17 cellular contexts compared by ENCODE assay signal in the genomic region with DNA sequence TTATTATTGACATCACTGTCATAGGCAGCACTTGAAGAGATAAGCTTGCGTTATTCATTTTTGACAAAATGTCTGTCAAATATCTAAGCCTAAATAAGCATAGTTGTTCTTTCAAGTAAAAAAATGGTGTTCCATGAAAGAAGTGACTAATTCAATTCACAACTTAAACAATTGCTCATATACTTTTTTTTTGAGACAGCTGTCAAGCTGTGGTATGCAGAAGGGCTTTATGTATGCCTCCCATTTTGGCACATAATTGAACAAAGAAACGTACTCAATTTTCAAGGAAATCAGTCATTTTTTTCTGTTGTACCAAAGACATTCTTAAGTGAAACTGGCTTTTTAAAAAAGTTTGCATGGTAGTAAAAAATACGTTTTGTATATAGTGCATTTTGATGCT. TPM values are rescaled to one million over a fixed set of nuclear protein-coding genes. Genes with fewer than 3 reads are reported as not detected.
DNase-seq lines count a peak whose midpoint lies in the region; ATAC-seq and TF ChIP-seq lines count a peak whose summit lies in the region.
"Had no signal": no experiment of that assay in that cellular context is flagged by ENCODE, and none has a peak within 500 bp of the region (broad histone marks: within the 10 kb centered on the region; RNA-seq: fewer than 3 reads in every experiment).

No MANE protein-coding gene starts in this region.

- no peaks in the 10 kb centered on the region for H3K9me3 Mint-ChIP-seq in activated T-helper 17 cell treated with anti-CD3 and anti-CD28 coated beads, Interleukin-2, amount 50 U/mL, for 72 hours
- no peaks in the 10 kb centered on the region for H3K9me3 Mint-ChIP-seq in progenitor cell of endocrine pancreas (ENCODE audit: low read depth)
- no peaks in the 10 kb centered on the region for H3K9me3 Mint-ChIP-seq in CD4-positive, alpha-beta T cell
- H3K9me3 Mint-ChIP-seq: CD4-positive, alpha-beta memory T cell had no signal

- peaks cover under 1% of the 10 kb centered on the region for H3K27me3 Mint-ChIP-seq in activated T-helper 17 cell treated with anti-CD3 and anti-CD28 coated beads, Interleukin-2, amount 50 U/mL, for 72 hours
- H3K27me3 Mint-ChIP-seq in progenitor cell of endocrine pancreas = no peaks in the 10 kb centered on the region
- H3K27me3 Mint-ChIP-seq in CD4-positive, alpha-beta T cell = peaks cover 67% of the 10 kb centered on the region

- no peak overlapping the region for H3K4me3 ChIP-seq in HEK293 (ENCODE audit: low read depth, low read length)
- H3K4me3 ChIP-seq in OCI-LY3 (ENCODE audit: low read length) = no peak overlapping the region
- H3K4me3 ChIP-seq: A549 had no signal

- TF ChIP-seq CTCF in HEK293 (tag by site-specific recombination; IDR thresholded peaks at IDR 0.05) (no peak), OCI-LY3 (IDR thresholded peaks at IDR 0.05; ENCODE audit: low read depth, low read length) (no peak), progenitor cell of endocrine pancreas (IDR thresholded peaks at IDR 0.05; ENCODE audit: unreplicated experiment) (no peak)
- no peak for TF ChIP-seq CTCF in CD4-positive, alpha-beta T cell (IDR thresholded peaks at IDR 0.05)

- DNase-seq in progenitor cell of endocrine pancreas (ENCODE audit: low spot score, unreplicated experiment) (no peak), islet precursor cell (no peak)
- no peak for DNase-seq in CD4-positive, alpha-beta T cell
- DNase-seq: AML-193; CD4-positive, alpha-beta memory T cell; DMS153; DMS79; GDM1; IMR-90; KG1 had no signal

- ATAC-seq in activated T-helper 17 cell treated with anti-CD3 and anti-CD28 coated beads, Interleukin-2, amount 50 U/mL, for 72 hours (replicated peaks) = peak; percentile 58
- no peak for ATAC-seq in CD4-positive, alpha-beta T cell (ENCODE audit: poor library complexity)
- ATAC-seq in GM21825 (IDR thresholded peaks at IDR 0.05; ENCODE audit: unreplicated experiment) = no peak
- ATAC-seq: A549, HCT116 had no signal

- peak overlapping the region; percentile 90 for H3K4me3 Mint-ChIP-seq in activated T-helper 17 cell treated with anti-CD3 and anti-CD28 coated beads, Interleukin-2, amount 50 U/mL, for 72 hours
- H3K4me3 Mint-ChIP-seq in progenitor cell of endocrine pancreas (ENCODE audit: low read depth) = no peak overlapping the region
- H3K4me3 Mint-ChIP-seq in CD4-positive, alpha-beta T cell = no peak overlapping the region
- H3K4me3 Mint-ChIP-seq: CD4-positive, alpha-beta memory T cell had no signal

- H3K79me2 ChIP-seq in OCI-LY3 (ENCODE audit: low read length) = peaks cover 99% of the 10 kb centered on the region

- no peak overlapping the region for H3K27ac ChIP-seq in HEK293 (ENCODE audit: extremely low read depth, low read depth, low read length)
- H3K27ac ChIP-seq in OCI-LY3 (ENCODE audit: low read length) = 0 out of 2 replicates have a peak overlapping the region, but pooled peaks have one; percentile 99
- no peak overlapping the region for H3K27ac ChIP-seq in CD4-positive, alpha-beta T cell (ENCODE audit: low read depth, low read length)
- H3K27ac ChIP-seq: A549, C4-2B had no signal

- H3K4me1 ChIP-seq in HEK293 (ENCODE audit: control insufficient read depth, insufficient read depth, low read length) = peaks cover 49% of the 10 kb centered on the region
- peaks cover 55% of the 10 kb centered on the region for H3K4me1 ChIP-seq in OCI-LY3 (ENCODE audit: low read length)

- peak overlapping the region; percentile 97 for H3K4me2 ChIP-seq in OCI-LY3 (ENCODE audit: low read length)
- H3K4me2 ChIP-seq: A549 had no signal

- intact Hi-C loops in CD4-positive, alpha-beta T cell (cut with DNase I, micrococcal nuclease) = no loop called here

- H3K36me3 Mint-ChIP-seq in activated T-helper 17 cell treated with anti-CD3 and anti-CD28 coated beads, Interleukin-2, amount 50 U/mL, for 72 hours (ENCODE audit: low read depth) = peaks cover 4% of the 10 kb centered on the region
- H3K36me3 Mint-ChIP-seq in progenitor cell of endocrine pancreas (ENCODE audit: insufficient read depth) = peaks cover 5% of the 10 kb centered on the region
- no peaks in the 10 kb centered on the region for H3K36me3 Mint-ChIP-seq in CD4-positive, alpha-beta T cell (ENCODE audit: low read depth)
- H3K36me3 Mint-ChIP-seq: CD4-positive, alpha-beta memory T cell had no signal

- POLR2A ChIA-PET in HEK293 (lab: Yijun Ruan, JAX) = no interaction called here
- POLR2A ChIA-PET in CD4-positive, alpha-beta T cell (lab: Charles Lee) = no interaction called here

- H3K36me3 ChIP-seq in HEK293 (ENCODE audit: control insufficient read depth in 2 of 2, insufficient read depth in 1 of 2, low read length in 2 of 2) = no peaks in the 10 kb centered on the region
- H3K36me3 ChIP-seq in OCI-LY3 (replicated peaks; ENCODE audit: low read depth, low read length) = peaks cover 6% of the 10 kb centered on the region

- no peaks in the 10 kb centered on the region for H3K27me3 ChIP-seq in OCI-LY3 (ENCODE audit: low read depth, low read length)
- H3K27me3 ChIP-seq in CD4-positive, alpha-beta T cell (ENCODE audit: control insufficient read depth, insufficient read depth, low read length) = peaks cover 16% of the 10 kb centered on the region

- H3K4me1 Mint-ChIP-seq in activated T-helper 17 cell treated with anti-CD3 and anti-CD28 coated beads, Interleukin-2, amount 50 U/mL, for 72 hours = peaks cover 19% of the 10 kb centered on the region
- peaks cover 48% of the 10 kb centered on the region for H3K4me1 Mint-ChIP-seq in progenitor cell of endocrine pancreas (ENCODE audit: low read depth)
- H3K4me1 Mint-ChIP-seq in CD4-positive, alpha-beta T cell (ENCODE audit: low read depth) = no peaks in the 10 kb centered on the region

- no peak overlapping the region for H3K9ac ChIP-seq in OCI-LY3 (ENCODE audit: low read length)

- H3K9me3 ChIP-seq in HEK293 (ENCODE audit: control insufficient read depth, insufficient read depth, low read depth, low read length) (no peaks in the 10 kb centered on the region), OCI-LY3 (ENCODE audit: insufficient read depth, low read length) (no peaks in the 10 kb centered on the region)
- no peaks in the 10 kb centered on the region for H3K9me3 ChIP-seq in CD4-positive, alpha-beta T cell (ENCODE audit: control insufficient read depth, low read length)
- H3K9me3 ChIP-seq: A549 had no signal

- H4K20me1 ChIP-seq in OCI-LY3 (ENCODE audit: insufficient read depth, low read length) = peaks cover 62% of the 10 kb centered on the region

- no peak overlapping the region for H2AFZ ChIP-seq in OCI-LY3 (ENCODE audit: low read depth, low read length)

- peak overlapping the region; percentile 63 for H3K27ac Mint-ChIP-seq in activated T-helper 17 cell treated with anti-CD3 and anti-CD28 coated beads, Interleukin-2, amount 50 U/mL, for 72 hours
- H3K27ac Mint-ChIP-seq in progenitor cell of endocrine pancreas = peak overlapping the region; percentile 41
- no peak overlapping the region for H3K27ac Mint-ChIP-seq in CD4-positive, alpha-beta T cell
- H3K27ac Mint-ChIP-seq: CD4-positive, alpha-beta memory T cell had no signal

- CTCF ChIA-PET in HEK293 (lab: Yijun Ruan, JAX) = no interaction called here
- CTCF ChIA-PET in CD4-positive, alpha-beta T cell (lab: Charles Lee) = interaction anchor here (1.2 kb wide), 1 partner anchor 8 kb away, joined by 3 read pairs; no protein-coding TSS in a partner anchor

TF ChIP-seq in HEK293, 187 proteins besides CTCF, POLR2A, EP300 and RAD21:
- TF ChIP-seq, protein P1, sequence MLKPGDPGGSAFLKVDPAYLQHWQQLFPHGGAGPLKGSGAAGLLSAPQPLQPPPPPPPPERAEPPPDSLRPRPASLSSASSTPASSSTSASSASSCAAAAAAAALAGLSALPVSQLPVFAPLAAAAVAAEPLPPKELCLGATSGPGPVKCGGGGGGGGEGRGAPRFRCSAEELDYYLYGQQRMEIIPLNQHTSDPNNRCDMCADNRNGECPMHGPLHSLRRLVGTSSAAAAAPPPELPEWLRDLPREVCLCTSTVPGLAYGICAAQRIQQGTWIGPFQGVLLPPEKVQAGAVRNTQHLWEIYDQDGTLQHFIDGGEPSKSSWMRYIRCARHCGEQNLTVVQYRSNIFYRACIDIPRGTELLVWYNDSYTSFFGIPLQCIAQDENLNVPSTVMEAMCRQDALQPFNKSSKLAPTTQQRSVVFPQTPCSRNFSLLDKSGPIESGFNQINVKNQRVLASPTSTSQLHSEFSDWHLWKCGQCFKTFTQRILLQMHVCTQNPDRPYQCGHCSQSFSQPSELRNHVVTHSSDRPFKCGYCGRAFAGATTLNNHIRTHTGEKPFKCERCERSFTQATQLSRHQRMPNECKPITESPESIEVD (tag by site-specific recombination; IDR thresholded peaks at IDR 0.05) = peak; percentile 42
- no peak for TF ChIP-seq ZNF335 (tag by site-specific recombination; conservative IDR thresholded peaks at IDR 0.05)
- no peak for TF ChIP-seq ZBTB48 (tag by site-specific recombination; IDR thresholded peaks at IDR 0.05)

RNA-seq across cellular contexts. Expression of a gene that starts 8.5 kb away (rescaled TPM):
- total RNA-seq in activated T-helper 17 cell treated with anti-CD3 and anti-CD28 coated beads, Interleukin-2, amount 50 U/mL, for 72 hours = 100 to 1,000 TPM in 1 of 2 donors, 10 to 100 TPM in 1; 56.3 to 107 TPM
- 421 and 423 TPM in 2 replicates for total RNA-seq in progenitor cell of endocrine pancreas
- 10 to 100 TPM in 1 of 2 experiments, 1 to 10 TPM in 1; 9.1 to 10.2 TPM for total RNA-seq in CD4-positive, alpha-beta T cell

Comparison
In these comparisons a context has a peak if more than half of its experiments do, and no peak if none do; other contexts are left out.
1. RNA of a gene that starts 8.5 kb away (total RNA-seq): 421 to 423 TPM in progenitor cell of endocrine pancreas and 56.3 to 107 TPM in activated T-helper 17 cell treated with anti-CD3 and anti-CD28 coated beads, Interleukin-2, amount 50 U/mL, for 72 hours; 9.1 to 10.2 TPM in CD4-positive, alpha-beta T cell; every median in the first group is over 4 times any median in the second.